In genomic region chr12:56208014-56208413, GRCh38 we compare ENCODE assay signal across 1 cellular context.
A peak's percentile ranks its signal among the peaks of the same experiment; 100 is the strongest.
TF ChIP-seq lines count a peak whose summit lies in the region.

No MANE protein-coding gene starts in this region.

TF ChIP-seq in GM12878, 131 proteins besides CTCF, POLR2A, EP300 and RAD21:
- TF ChIP-seq JUND (IDR thresholded peaks at IDR 0.05; ENCODE audit: low read depth, low read length): no peak
- TF ChIP-seq EED (IDR thresholded peaks at IDR 0.05; ENCODE audit: low read depth): no peak
- TF ChIP-seq NBN (IDR thresholded peaks at IDR 0.05): no peak
- no peak for TF ChIP-seq SMC3 (IDR thresholded peaks at IDR 0.05; ENCODE audit: borderline replicate concordance, low read length)
- no peak for TF ChIP-seq EZH2 (IDR thresholded peaks at IDR 0.05; ENCODE audit: borderline replicate concordance, control insufficient read depth, low read depth, low read length)
- TF ChIP-seq E2F8 (IDR thresholded peaks at IDR 0.05; ENCODE audit: low read depth, partially characterized antibody): no peak
- TF ChIP-seq SREBF1 (IDR thresholded peaks at IDR 0.05; ENCODE audit: low read length): no peak
- peak; percentile 42; the same call in 1 of the 2 replicates for TF ChIP-seq POLR2AphosphoS5 (IDR thresholded peaks at IDR 0.05; ENCODE audit: low read length)
